ENCODE assay signal across 1 cellular context in the genomic region with DNA sequence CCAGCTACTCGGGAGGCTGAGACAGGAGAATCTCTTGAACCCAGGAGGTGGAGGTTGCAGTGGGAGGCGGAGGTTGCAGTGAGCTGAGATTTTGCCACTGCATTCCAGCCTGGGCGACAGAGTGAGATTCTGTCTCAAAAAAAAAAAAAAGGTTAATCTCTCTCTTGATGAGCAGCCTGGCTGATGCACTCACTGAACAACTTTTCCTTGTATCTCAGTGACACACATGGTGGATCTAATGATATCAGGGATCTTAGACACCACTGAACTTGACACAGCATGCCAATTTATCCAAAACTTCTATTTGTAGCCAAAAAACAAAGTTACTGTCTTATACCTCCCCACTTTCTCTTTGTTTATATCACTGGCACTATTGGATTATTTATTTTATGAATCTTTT.
TF ChIP-seq lines count a peak whose summit lies in the region.

No MANE protein-coding gene starts in this region.

TF ChIP-seq in K562, 482 proteins besides CTCF, POLR2A, EP300 and RAD21:
- TF ChIP-seq MYBL2 (IDR thresholded peaks at IDR 0.05; ENCODE audit: low read depth) (no peak), MYBL2 (CRISPR knock-in tag; IDR thresholded peaks at IDR 0.05; ENCODE audit: borderline replicate concordance) (no peak), NFE2 (IDR thresholded peaks at IDR 0.05; ENCODE audit: low read depth) (no peak), LARP7 (IDR thresholded peaks at IDR 0.05) (no peak), CAMTA2 (CRISPR knock-in tag; conservative IDR thresholded peaks at IDR 0.05) (no peak), ZC3H4 (CRISPR knock-in tag; IDR thresholded peaks at IDR 0.05; ENCODE audit: borderline replicate concordance) (no peak), CBX3 (IDR thresholded peaks at IDR 0.05; ENCODE audit: borderline replicate concordance in 1 of 2, low read length in 2 of 2) (no peak), CBFA2T2 (conservative IDR thresholded peaks at IDR 0.05) (0 out of 2 replicates have a peak, but pooled peaks have one; percentile 12), THAP12 (CRISPR knock-in tag; IDR thresholded peaks at IDR 0.05) (no peak), CBX8 (IDR thresholded peaks at IDR 0.05; ENCODE audit: borderline replicate concordance, extremely low read depth, low read depth, low read length, poor library complexity, severe bottlenecking) (no peak), TAL1 (IDR thresholded peaks at IDR 0.05) (peak; percentile 39), ZNF384 (IDR thresholded peaks at IDR 0.05; ENCODE audit: low read depth, low read length) (peak; percentile 66), TCF3 (CRISPR knock-in tag; IDR thresholded peaks at IDR 0.05) (peak; percentile 19; the same call in 1 of the 2 replicates), PCBP2 (IDR thresholded peaks at IDR 0.05; ENCODE audit: low read depth, low read length, poor library complexity, severe bottlenecking) (no peak), CSDE1 (IDR thresholded peaks at IDR 0.05) (no peak), EZH2 (IDR thresholded peaks at IDR 0.05; ENCODE audit: borderline replicate concordance, low read depth, low read length) (no peak), RHOXF2B (CRISPR knock-in tag; conservative IDR thresholded peaks at IDR 0.05) (no peak), CREB1 (IDR thresholded peaks at IDR 0.05) (no peak), CREB1 (CRISPR knock-in tag; IDR thresholded peaks at IDR 0.05) (no peak), BMI1 (IDR thresholded peaks at IDR 0.05; ENCODE audit: low read length) (no peak), NR1H2 (CRISPR knock-in tag; IDR thresholded peaks at IDR 0.05) (no peak), CBFA2T3 (IDR thresholded peaks at IDR 0.05) (peak; percentile 54), ARID1B (IDR thresholded peaks at IDR 0.05) (0 out of 2 replicates have a peak, but pooled peaks have one; percentile 42), MAZ (CRISPR knock-in tag; conservative IDR thresholded peaks at IDR 0.05 in 1 of 2, IDR thresholded peaks at IDR 0.05 in 1 of 2) (no peak), KDM1A (IDR thresholded peaks at IDR 0.05) (peak in 1 of 2 experiments; percentile 34; a peak in 1 of 4 replicates)
- TF ChIP-seq, protein P1, sequence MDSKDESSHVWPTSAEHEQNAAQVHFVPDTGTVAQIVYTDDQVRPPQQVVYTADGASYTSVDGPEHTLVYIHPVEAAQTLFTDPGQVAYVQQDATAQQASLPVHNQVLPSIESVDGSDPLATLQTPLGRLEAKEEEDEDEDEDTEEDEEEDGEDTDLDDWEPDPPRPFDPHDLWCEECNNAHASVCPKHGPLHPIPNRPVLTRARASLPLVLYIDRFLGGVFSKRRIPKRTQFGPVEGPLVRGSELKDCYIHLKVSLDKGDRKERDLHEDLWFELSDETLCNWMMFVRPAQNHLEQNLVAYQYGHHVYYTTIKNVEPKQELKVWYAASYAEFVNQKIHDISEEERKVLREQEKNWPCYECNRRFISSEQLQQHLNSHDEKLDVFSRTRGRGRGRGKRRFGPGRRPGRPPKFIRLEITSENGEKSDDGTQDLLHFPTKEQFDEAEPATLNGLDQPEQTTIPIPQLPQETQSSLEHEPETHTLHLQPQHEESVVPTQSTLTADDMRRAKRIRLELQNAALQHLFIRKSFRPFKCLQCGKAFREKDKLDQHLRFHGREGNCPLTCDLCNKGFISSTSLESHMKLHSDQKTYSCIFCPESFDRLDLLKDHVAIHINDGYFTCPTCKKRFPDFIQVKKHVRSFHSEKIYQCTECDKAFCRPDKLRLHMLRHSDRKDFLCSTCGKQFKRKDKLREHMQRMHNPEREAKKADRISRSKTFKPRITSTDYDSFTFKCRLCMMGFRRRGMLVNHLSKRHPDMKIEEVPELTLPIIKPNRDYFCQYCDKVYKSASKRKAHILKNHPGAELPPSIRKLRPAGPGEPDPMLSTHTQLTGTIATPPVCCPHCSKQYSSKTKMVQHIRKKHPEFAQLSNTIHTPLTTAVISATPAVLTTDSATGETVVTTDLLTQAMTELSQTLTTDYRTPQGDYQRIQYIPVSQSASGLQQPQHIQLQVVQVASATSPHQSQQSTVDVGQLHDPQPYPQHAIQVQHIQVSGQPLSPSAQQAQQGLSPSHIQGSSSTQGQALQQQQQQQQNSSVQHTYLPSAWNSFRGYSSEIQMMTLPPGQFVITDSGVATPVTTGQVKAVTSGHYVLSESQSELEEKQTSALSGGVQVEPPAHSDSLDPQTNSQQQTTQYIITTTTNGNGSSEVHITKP (IDR thresholded peaks at IDR 0.05; ENCODE audit: partially characterized antibody): no peak
- TF ChIP-seq, protein P2, sequence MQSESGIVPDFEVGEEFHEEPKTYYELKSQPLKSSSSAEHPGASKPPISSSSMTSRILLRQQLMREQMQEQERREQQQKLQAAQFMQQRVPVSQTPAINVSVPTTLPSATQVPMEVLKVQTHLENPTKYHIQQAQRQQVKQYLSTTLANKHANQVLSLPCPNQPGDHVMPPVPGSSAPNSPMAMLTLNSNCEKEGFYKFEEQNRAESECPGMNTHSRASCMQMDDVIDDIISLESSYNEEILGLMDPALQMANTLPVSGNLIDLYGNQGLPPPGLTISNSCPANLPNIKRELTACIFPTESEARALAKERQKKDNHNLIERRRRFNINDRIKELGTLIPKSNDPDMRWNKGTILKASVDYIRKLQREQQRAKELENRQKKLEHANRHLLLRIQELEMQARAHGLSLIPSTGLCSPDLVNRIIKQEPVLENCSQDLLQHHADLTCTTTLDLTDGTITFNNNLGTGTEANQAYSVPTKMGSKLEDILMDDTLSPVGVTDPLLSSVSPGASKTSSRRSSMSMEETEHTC (IDR thresholded peaks at IDR 0.05): no peak
- TF ChIP-seq, protein P3, sequence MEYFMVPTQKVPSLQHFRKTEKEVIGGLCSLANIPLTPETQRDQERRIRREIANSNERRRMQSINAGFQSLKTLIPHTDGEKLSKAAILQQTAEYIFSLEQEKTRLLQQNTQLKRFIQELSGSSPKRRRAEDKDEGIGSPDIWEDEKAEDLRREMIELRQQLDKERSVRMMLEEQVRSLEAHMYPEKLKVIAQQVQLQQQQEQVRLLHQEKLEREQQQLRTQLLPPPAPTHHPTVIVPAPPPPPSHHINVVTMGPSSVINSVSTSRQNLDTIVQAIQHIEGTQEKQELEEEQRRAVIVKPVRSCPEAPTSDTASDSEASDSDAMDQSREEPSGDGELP (CRISPR knock-in tag; IDR thresholded peaks at IDR 0.05; ENCODE audit: borderline replicate concordance): no peak
- TF ChIP-seq, protein P4, sequence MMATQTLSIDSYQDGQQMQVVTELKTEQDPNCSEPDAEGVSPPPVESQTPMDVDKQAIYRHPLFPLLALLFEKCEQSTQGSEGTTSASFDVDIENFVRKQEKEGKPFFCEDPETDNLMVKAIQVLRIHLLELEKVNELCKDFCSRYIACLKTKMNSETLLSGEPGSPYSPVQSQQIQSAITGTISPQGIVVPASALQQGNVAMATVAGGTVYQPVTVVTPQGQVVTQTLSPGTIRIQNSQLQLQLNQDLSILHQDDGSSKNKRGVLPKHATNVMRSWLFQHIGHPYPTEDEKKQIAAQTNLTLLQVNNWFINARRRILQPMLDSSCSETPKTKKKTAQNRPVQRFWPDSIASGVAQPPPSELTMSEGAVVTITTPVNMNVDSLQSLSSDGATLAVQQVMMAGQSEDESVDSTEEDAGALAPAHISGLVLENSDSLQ (IDR thresholded peaks at IDR 0.05): no peak
